Comparison of ENCODE assay signal across 25 cellular contexts in the genomic region with DNA sequence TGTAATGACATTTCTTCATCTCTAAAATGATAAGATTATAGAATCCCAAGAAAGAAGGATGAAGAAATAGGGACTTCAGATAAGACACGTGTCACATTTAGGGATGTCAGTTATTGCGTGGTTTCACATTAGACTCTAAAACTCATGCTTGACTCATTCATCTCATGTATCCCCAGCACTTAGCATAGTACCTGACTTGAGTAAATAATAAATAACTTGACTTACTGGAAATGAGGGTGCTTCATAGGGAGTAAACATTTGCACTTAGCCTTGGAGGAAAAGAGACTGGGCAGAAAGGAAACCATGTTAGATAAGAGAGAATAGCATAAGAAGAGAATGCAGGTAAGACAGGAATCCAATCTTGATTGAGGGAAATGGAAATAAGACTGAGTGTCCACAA. TPM values are rescaled to one million over a fixed set of nuclear protein-coding genes. Genes with fewer than 3 reads are reported as not detected.
DNase-seq lines count a peak whose midpoint lies in the region; ATAC-seq and TF ChIP-seq lines count a peak whose summit lies in the region.
"Had no signal": no experiment of that assay in that cellular context is flagged by ENCODE, and none has a peak within 500 bp of the region (broad histone marks: within the 10 kb centered on the region; RNA-seq: fewer than 3 reads in every experiment).

No MANE protein-coding gene starts in this region.

- H3K4me3 Mint-ChIP-seq in WTC11 = no peak overlapping the region
- H3K4me3 Mint-ChIP-seq: B cell had no signal

- ATAC-seq in WTC11 (no peak), left cardiac atrium (no peak)
- ATAC-seq: HCT116, K562, SK-N-SH treated with all-trans-retinoic acid at 6 μM for 48 hours had no signal

- intact Hi-C loops in left cardiac atrium (cut with DNase I) = no loop called here

- 0 out of 2 replicates have a peak, but pooled peaks cover 7% of the 10 kb centered on the region for H3K4me1 Mint-ChIP-seq in WTC11

- no peak for TF ChIP-seq POLR2A in erythroblast (IDR thresholded peaks at IDR 0.05; ENCODE audit: low read length)

- no peaks in the 10 kb centered on the region for H3K36me3 Mint-ChIP-seq in WTC11

- H3K27ac Mint-ChIP-seq in WTC11 = no peak overlapping the region
- H3K27ac Mint-ChIP-seq: B cell had no signal

- no peaks in the 10 kb centered on the region for H3K9me3 Mint-ChIP-seq in WTC11

- TF ChIP-seq CTCF in WTC11 (IDR thresholded peaks at IDR 0.05) = no peak

- CTCF ChIA-PET in WTC11 (lab: Charles Lee) = no interaction called here

- H3K27me3 Mint-ChIP-seq in WTC11 (ENCODE audit: low read depth) = no peaks in the 10 kb centered on the region
- H3K27me3 Mint-ChIP-seq: B cell had no signal

- DNase-seq in NCI-H2029 treated with DMSO at 0.1 percent for 48 hours (lab: John Stamatoyannopoulos, UW) (peak; percentile 36), NCI-H2029 (lab: John Stamatoyannopoulos, UW) (no peak), DMS53 (lab: John Stamatoyannopoulos, UW) (peak; percentile 76), MV-4-11 (lab: John Stamatoyannopoulos, UW) (peak; percentile 3), erythroblast (lab: John Stamatoyannopoulos, UW) (peak; percentile 1 to 3), AG20443 (ENCODE audit: low spot score) (no peak), WTC11 (ENCODE audit: low spot score) (no peak), left cardiac atrium (no peak)
- DNase-seq: 8988T, COR-L47, DMS 273 treated with DMSO at 0.1 percent for 48 hours, EL, GM23248, NCI-H1417, NCI-H187 treated with DMSO at 0.1 percent for 48 hours, NCI-H2171 treated with DMSO at 0.1 percent for 48 hours, NCI-H774, SIG-M5 had no signal

- POLR2A ChIA-PET in WTC11 (lab: Charles Lee) = no interaction called here

TF ChIP-seq in WTC11, 78 proteins besides CTCF, POLR2A, EP300 and RAD21:
- TF ChIP-seq ZNF263 (CRISPR knock-in tag; IDR thresholded peaks at IDR 0.05; ENCODE audit: low read depth) = no peak
- TF ChIP-seq, protein P1, sequence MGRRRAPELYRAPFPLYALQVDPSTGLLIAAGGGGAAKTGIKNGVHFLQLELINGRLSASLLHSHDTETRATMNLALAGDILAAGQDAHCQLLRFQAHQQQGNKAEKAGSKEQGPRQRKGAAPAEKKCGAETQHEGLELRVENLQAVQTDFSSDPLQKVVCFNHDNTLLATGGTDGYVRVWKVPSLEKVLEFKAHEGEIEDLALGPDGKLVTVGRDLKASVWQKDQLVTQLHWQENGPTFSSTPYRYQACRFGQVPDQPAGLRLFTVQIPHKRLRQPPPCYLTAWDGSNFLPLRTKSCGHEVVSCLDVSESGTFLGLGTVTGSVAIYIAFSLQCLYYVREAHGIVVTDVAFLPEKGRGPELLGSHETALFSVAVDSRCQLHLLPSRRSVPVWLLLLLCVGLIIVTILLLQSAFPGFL (CRISPR knock-in tag; IDR thresholded peaks at IDR 0.05; ENCODE audit: borderline replicate concordance) = no peak
- no peak for TF ChIP-seq FOXJ3 (CRISPR knock-in tag; IDR thresholded peaks at IDR 0.05; ENCODE audit: borderline replicate concordance)

RNA-seq across cellular contexts. Expression of a gene that starts 37.3 kb away (rescaled TPM):
- total RNA-seq in WTC11 (2021) = 55.4 to 56.3 TPM (median 56.0 TPM) in 3 replicates
- total RNA-seq in left cardiac atrium = 10 to 100 TPM; 26.9 to 27.4 TPM

RNA-seq across cellular contexts. Expression of a gene that starts 37.4 kb away (rescaled TPM):
- total RNA-seq in WTC11 (2021) (not detected in 3 replicates), left cardiac atrium (not detected)
- total RNA-seq: B cell, GM23248, K562, NCI-H460, OCI-LY7, RPMI7951 had no signal

RNA-seq across cellular contexts. Expression of a gene that starts 51.6 kb away (rescaled TPM):
- total RNA-seq in WTC11 (2021) (not detected in 3 replicates), left cardiac atrium (not detected)
- total RNA-seq: B cell, GM23248, K562, NCI-H460, OCI-LY7, RPMI7951 had no signal

Comparison
In these comparisons a context has a peak if more than half of its experiments do, and no peak if none do; other contexts are left out.
1. DNase-seq: peak in NCI-H2029 treated with DMSO at 0.1 percent for 48 hours (single experiment), DMS53 (single experiment), MV-4-11 (single experiment) and erythroblast (2 of 2); none in NCI-H2029 (single experiment), AG20443 (single experiment), WTC11 (single experiment) and left cardiac atrium (single experiment).